In genomic region chr11:34161812-34162506, GRCh38 we compare ENCODE assay signal across 10 cellular contexts.
A peak's percentile ranks its signal among the peaks of the same experiment; 100 is the strongest.
DNase-seq lines count a peak whose midpoint lies in the region; ATAC-seq lines count a peak whose summit lies in the region.
"Had no signal": no experiment of that assay in that cellular context is flagged by ENCODE, and none has a peak within 500 bp of the region (broad histone marks: within the 10 kb centered on the region; RNA-seq: fewer than 3 reads in every experiment).

No MANE protein-coding gene starts in this region.

- H3K27ac Mint-ChIP-seq in activated T-cell treated with anti-CD3 and anti-CD28 coated beads, Interleukin-2, amount 50 U/mL, for 24 hours = peak overlapping the region; percentile 76
- H3K27ac Mint-ChIP-seq in stimulated activated naive B cell treated with anti-CD40 and anti-IgM and Interleukin-4, amounts not matched to agents 10 μg/mL and 1 μg/mL and 100 μg/mL, for 72 hours = no peak overlapping the region

- ATAC-seq in stimulated activated naive B cell treated with anti-CD40 and anti-IgM and Interleukin-4, amounts not matched to agents 10 μg/mL and 1 μg/mL and 100 μg/mL, for 72 hours (replicated peaks) = peak; percentile 52 to 75
- ATAC-seq in GM19324 (IDR thresholded peaks at IDR 0.05; ENCODE audit: low FRiP score, unreplicated experiment) = no peak
- ATAC-seq: naive thymus-derived CD4-positive, alpha-beta T cell had no signal

- peaks cover 25% of the 10 kb centered on the region for H3K36me3 Mint-ChIP-seq in activated T-cell treated with anti-CD3 and anti-CD28 coated beads, Interleukin-2, amount 50 U/mL, for 24 hours (ENCODE audit: low read depth)
- H3K36me3 Mint-ChIP-seq in stimulated activated naive B cell treated with anti-CD40 and anti-IgM and Interleukin-4, amounts not matched to agents 10 μg/mL and 1 μg/mL and 100 μg/mL, for 72 hours = peaks cover 63 to 89% of the 10 kb centered on the region in 2 donors

- DNase-seq in activated gamma-delta T cell treated with Interleukin-2 at 50 U/mL for 16 hours (peak; percentile 35), activated gamma-delta T cell (lab: John Stamatoyannopoulos, UW) (no peak), kidney tubule cell (ENCODE audit: low spot score) (peak; percentile 92), KG1 (lab: John Stamatoyannopoulos, UW) (no peak), NCI-H2107 treated with DMSO at 0.1 percent for 48 hours (lab: John Stamatoyannopoulos, UW; ENCODE audit: unreplicated experiment) (no peak)
- no peak for DNase-seq in activated T-cell treated with anti-CD3 and anti-CD28 coated beads, Interleukin-2, amount 50 U/mL, for 24 hours
- DNase-seq in stimulated activated naive B cell treated with anti-CD40 and anti-IgM and Interleukin-4, amounts not matched to agents 10 μg/mL and 1 μg/mL and 100 μg/mL, for 72 hours = peak; percentile 23
- DNase-seq: NCI-H526 treated with DMSO at 0.1 percent for 48 hours had no signal

- no peaks in the 10 kb centered on the region for H3K9me3 Mint-ChIP-seq in activated T-cell treated with anti-CD3 and anti-CD28 coated beads, Interleukin-2, amount 50 U/mL, for 24 hours
- no peaks in the 10 kb centered on the region for H3K9me3 Mint-ChIP-seq in stimulated activated naive B cell treated with anti-CD40 and anti-IgM and Interleukin-4, amounts not matched to agents 10 μg/mL and 1 μg/mL and 100 μg/mL, for 72 hours
- H3K9me3 Mint-ChIP-seq: naive thymus-derived CD4-positive, alpha-beta T cell had no signal

- no peaks in the 10 kb centered on the region for H3K27me3 Mint-ChIP-seq in activated T-cell treated with anti-CD3 and anti-CD28 coated beads, Interleukin-2, amount 50 U/mL, for 24 hours
- peaks cover 0 to 5% of the 10 kb centered on the region in 2 donors for H3K27me3 Mint-ChIP-seq in stimulated activated naive B cell treated with anti-CD40 and anti-IgM and Interleukin-4, amounts not matched to agents 10 μg/mL and 1 μg/mL and 100 μg/mL, for 72 hours
- H3K27me3 Mint-ChIP-seq: naive thymus-derived CD4-positive, alpha-beta T cell had no signal

- no peak overlapping the region for H3K4me3 Mint-ChIP-seq in activated T-cell treated with anti-CD3 and anti-CD28 coated beads, Interleukin-2, amount 50 U/mL, for 24 hours
- H3K4me3 Mint-ChIP-seq in stimulated activated naive B cell treated with anti-CD40 and anti-IgM and Interleukin-4, amounts not matched to agents 10 μg/mL and 1 μg/mL and 100 μg/mL, for 72 hours = no peak overlapping the region
- H3K4me3 Mint-ChIP-seq: naive thymus-derived CD4-positive, alpha-beta T cell had no signal

- H3K4me1 Mint-ChIP-seq in activated T-cell treated with anti-CD3 and anti-CD28 coated beads, Interleukin-2, amount 50 U/mL, for 24 hours (ENCODE audit: low read depth) = peaks cover 35% of the 10 kb centered on the region
- H3K4me1 Mint-ChIP-seq in stimulated activated naive B cell treated with anti-CD40 and anti-IgM and Interleukin-4, amounts not matched to agents 10 μg/mL and 1 μg/mL and 100 μg/mL, for 72 hours = peaks cover 6 to 17% of the 10 kb centered on the region in 2 donors

Comparison
In these comparisons a context has a peak if more than half of its experiments do, and no peak if none do; other contexts are left out.
1. DNase-seq: peak in activated gamma-delta T cell treated with Interleukin-2 at 50 U/mL for 16 hours (single experiment), kidney tubule cell (single experiment) and stimulated activated naive B cell treated with anti-CD40 and anti-IgM and Interleukin-4, amounts not matched to agents 10 μg/mL and 1 μg/mL and 100 μg/mL, for 72 hours (single experiment); none in activated gamma-delta T cell (single experiment), activated T-cell treated with anti-CD3 and anti-CD28 coated beads, Interleukin-2, amount 50 U/mL, for 24 hours (single experiment), KG1 (single experiment) and NCI-H2107 treated with DMSO at 0.1 percent for 48 hours (single experiment).